ENCODE assay signal across 1 cellular context in the genomic region with DNA sequence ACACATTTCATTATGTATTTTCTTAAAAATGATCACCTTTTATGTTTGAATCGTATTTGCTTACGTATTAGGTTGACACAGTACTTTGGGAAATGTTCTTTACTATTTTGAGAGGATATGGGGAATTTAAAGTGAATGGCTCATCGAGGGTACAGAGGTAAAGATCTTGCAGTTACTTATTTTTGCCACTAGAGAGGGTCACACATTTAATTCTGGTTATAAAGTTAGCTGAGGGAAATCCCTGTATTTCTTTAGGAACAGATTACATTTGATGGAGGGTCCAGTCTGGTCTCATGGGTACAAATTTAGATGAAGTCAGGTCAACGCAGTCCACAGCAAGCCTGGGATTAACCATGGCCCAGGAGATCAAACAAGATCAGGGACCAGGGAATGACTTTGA.
TF ChIP-seq lines count a peak whose summit lies in the region.

No MANE protein-coding gene starts in this region.

TF ChIP-seq in GM12878, 131 proteins besides CTCF, POLR2A, EP300 and RAD21:
- TF ChIP-seq SREBF2 (IDR thresholded peaks at IDR 0.05; ENCODE audit: low read length) (no peak), ETV6 (conservative IDR thresholded peaks at IDR 0.05 in 1 of 2, IDR thresholded peaks at IDR 0.05 in 1 of 2; ENCODE audit: borderline replicate concordance in 1 of 2, low read depth in 1 of 2) (no peak), HDGF (IDR thresholded peaks at IDR 0.05) (no peak), ATF2 (IDR thresholded peaks at IDR 0.05; ENCODE audit: low read length) (no peak), GABPA (IDR thresholded peaks at IDR 0.05; ENCODE audit: low read depth) (no peak), HDAC2 (IDR thresholded peaks at IDR 0.05) (no peak), IKZF2 (IDR thresholded peaks at IDR 0.05) (no peak), RELB (IDR thresholded peaks at IDR 0.05; ENCODE audit: low read depth) (no peak), RAD51 (IDR thresholded peaks at IDR 0.05) (no peak), SPI1 (IDR thresholded peaks at IDR 0.05; ENCODE audit: borderline replicate concordance, insufficient read depth, low read depth, low read length) (no peak), NR2F1 (conservative IDR thresholded peaks at IDR 0.05) (no peak), ZNF274 (IDR thresholded peaks at IDR 0.05; ENCODE audit: insufficient read depth, insufficient read length) (no peak), CREM (IDR thresholded peaks at IDR 0.05; ENCODE audit: low read depth) (no peak)
- TF ChIP-seq, protein P1, sequence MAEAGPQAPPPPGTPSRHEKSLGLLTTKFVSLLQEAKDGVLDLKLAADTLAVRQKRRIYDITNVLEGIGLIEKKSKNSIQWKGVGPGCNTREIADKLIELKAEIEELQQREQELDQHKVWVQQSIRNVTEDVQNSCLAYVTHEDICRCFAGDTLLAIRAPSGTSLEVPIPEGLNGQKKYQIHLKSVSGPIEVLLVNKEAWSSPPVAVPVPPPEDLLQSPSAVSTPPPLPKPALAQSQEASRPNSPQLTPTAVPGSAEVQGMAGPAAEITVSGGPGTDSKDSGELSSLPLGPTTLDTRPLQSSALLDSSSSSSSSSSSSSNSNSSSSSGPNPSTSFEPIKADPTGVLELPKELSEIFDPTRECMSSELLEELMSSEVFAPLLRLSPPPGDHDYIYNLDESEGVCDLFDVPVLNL (IDR thresholded peaks at IDR 0.05; ENCODE audit: low read depth, low read length): no peak
- TF ChIP-seq, protein P2, sequence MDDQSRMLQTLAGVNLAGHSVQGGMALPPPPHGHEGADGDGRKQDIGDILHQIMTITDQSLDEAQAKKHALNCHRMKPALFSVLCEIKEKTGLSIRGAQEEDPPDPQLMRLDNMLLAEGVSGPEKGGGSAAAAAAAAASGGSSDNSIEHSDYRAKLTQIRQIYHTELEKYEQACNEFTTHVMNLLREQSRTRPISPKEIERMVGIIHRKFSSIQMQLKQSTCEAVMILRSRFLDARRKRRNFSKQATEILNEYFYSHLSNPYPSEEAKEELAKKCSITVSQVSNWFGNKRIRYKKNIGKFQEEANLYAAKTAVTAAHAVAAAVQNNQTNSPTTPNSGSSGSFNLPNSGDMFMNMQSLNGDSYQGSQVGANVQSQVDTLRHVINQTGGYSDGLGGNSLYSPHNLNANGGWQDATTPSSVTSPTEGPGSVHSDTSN (IDR thresholded peaks at IDR 0.05; ENCODE audit: insufficient replicate concordance, low read depth, low read length): no peak
